In the genomic region with DNA sequence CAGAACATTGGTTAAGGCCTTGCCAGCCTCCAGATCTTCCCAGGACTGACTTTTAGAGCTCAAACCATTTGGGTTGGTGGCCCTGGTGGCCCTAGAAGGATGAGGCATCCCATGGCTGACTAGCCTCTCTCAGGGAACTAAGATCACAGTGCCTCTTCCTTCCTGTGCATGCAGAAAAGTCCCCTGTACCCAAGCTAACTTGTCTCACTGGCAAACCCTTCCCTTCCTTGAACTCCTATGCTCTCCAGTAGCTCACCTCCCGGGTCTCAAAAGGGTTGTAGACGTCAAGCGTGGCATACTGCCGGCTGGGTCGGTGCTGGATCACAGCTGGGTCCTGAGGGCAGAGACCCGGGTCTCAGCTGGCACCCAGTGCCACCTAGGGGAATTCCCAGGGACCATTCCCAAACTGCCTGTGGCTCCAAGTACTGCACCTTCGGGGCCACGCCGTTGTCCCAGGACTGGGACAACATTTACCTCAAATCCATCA, we compare ENCODE assay signal across 8 cellular contexts. TPM values are rescaled to one million over a fixed set of nuclear protein-coding genes. Genes with fewer than 3 reads are reported as not detected.
DNase-seq lines count a peak whose midpoint lies in the region; ATAC-seq and TF ChIP-seq lines count a peak whose summit lies in the region.

No MANE protein-coding gene starts in this region.

- H3K79me2 ChIP-seq in DND-41 (ENCODE audit: insufficient read depth, low read length): peaks cover 21% of the 10 kb centered on the region

- H3K4me1 ChIP-seq in DND-41 (ENCODE audit: insufficient read depth, low read length) (peaks cover 28% of the 10 kb centered on the region), iPS-15b (ENCODE audit: control insufficient read depth, insufficient read depth, low read length) (no peaks in the 10 kb centered on the region)

- H3K9ac ChIP-seq in DND-41 (ENCODE audit: low read depth, low read length) (peak overlapping the region; percentile 66), iPS-15b (ENCODE audit: low read depth, low read length) (peak overlapping the region; percentile 84)

- H3K27me3 Mint-ChIP-seq in activated CD4-positive, alpha-beta memory T cell treated with anti-CD3 and anti-CD28 coated beads for 36 hours: no peaks in the 10 kb centered on the region

- no peaks in the 10 kb centered on the region for H3K9me3 Mint-ChIP-seq in activated CD4-positive, alpha-beta memory T cell treated with anti-CD3 and anti-CD28 coated beads for 36 hours

- POLR2A ChIA-PET in activated CD4-positive, alpha-beta memory T cell treated with anti-CD3 and anti-CD28 coated beads for 36 hours (lab: Charles Lee): interaction anchor here (0.7 to 2.1 kb wide), 11 partner anchors 9 to 68 kb away, joined by 3 to 14 read pairs (median 4); a partner anchor contains a TSS

- DNase-seq in DND-41 (no peak), NCI-H2171 (lab: John Stamatoyannopoulos, UW) (no peak)
- peak; percentile 52 for DNase-seq in activated CD4-positive, alpha-beta memory T cell treated with anti-CD3 and anti-CD28 coated beads for 36 hours
- peak; percentile 12 for DNase-seq in stimulated activated naive CD4-positive, alpha-beta T cell treated with Interleukin-2 at 50 U/mL for 16 hours (lab: John Stamatoyannopoulos, UW)

- peak; percentile 8; the same call in 1 of the 3 replicates for ATAC-seq in DND-41 (ENCODE audit: insufficient read depth, low read depth)
- peak; percentile 2 for ATAC-seq in HG02678 (IDR thresholded peaks at IDR 0.05; ENCODE audit: unreplicated experiment)
- ATAC-seq in HG03342 (IDR thresholded peaks at IDR 0.05; ENCODE audit: unreplicated experiment): no peak
- no peak for ATAC-seq in GM19023 (IDR thresholded peaks at IDR 0.05; ENCODE audit: unreplicated experiment)

- H3K27ac Mint-ChIP-seq in activated CD4-positive, alpha-beta memory T cell treated with anti-CD3 and anti-CD28 coated beads for 36 hours: peak overlapping the region; percentile 88

- peaks cover 63% of the 10 kb centered on the region for H3K36me3 ChIP-seq in DND-41 (ENCODE audit: insufficient read depth, low read length)
- peaks cover 36% of the 10 kb centered on the region for H3K36me3 ChIP-seq in iPS-15b (ENCODE audit: control insufficient read depth, insufficient read depth, low read length)

- peak; percentile 34 for TF ChIP-seq CTCF in DND-41 (IDR thresholded peaks at IDR 0.05; ENCODE audit: borderline replicate concordance, extremely low read depth, low read length, poor library complexity, severe bottlenecking)

- H3K4me3 Mint-ChIP-seq in activated CD4-positive, alpha-beta memory T cell treated with anti-CD3 and anti-CD28 coated beads for 36 hours: peak overlapping the region; percentile 98

- H3K4me2 ChIP-seq in DND-41 (ENCODE audit: insufficient read depth, low read length): peak overlapping the region; percentile 94

- H2AFZ ChIP-seq in DND-41 (ENCODE audit: low read depth, low read length): peak overlapping the region; percentile 75

- intact Hi-C loops in activated CD4-positive, alpha-beta memory T cell treated with anti-CD3 and anti-CD28 coated beads for 36 hours (cut with micrococcal nuclease): no loop called here

- H3K27me3 ChIP-seq in DND-41 (ENCODE audit: insufficient read depth, low read length, poor library complexity): no peaks in the 10 kb centered on the region
- H3K27me3 ChIP-seq in iPS-15b (ENCODE audit: control insufficient read depth, insufficient read depth, low read length): no peaks in the 10 kb centered on the region

- peaks cover 66% of the 10 kb centered on the region for H3K36me3 Mint-ChIP-seq in activated CD4-positive, alpha-beta memory T cell treated with anti-CD3 and anti-CD28 coated beads for 36 hours

- CTCF ChIA-PET in activated CD4-positive, alpha-beta memory T cell treated with anti-CD3 and anti-CD28 coated beads for 36 hours (lab: Charles Lee): interaction anchor here (1.2 to 5.6 kb wide), 7 partner anchors 11 to 63 kb away, joined by 4 to 90 read pairs (median 11); a partner anchor contains a TSS

- no peaks in the 10 kb centered on the region for H3K9me3 ChIP-seq in DND-41 (ENCODE audit: insufficient read depth, low read length, severe bottlenecking)
- H3K9me3 ChIP-seq in iPS-15b (ENCODE audit: control insufficient read depth, insufficient read depth, low read length): no peaks in the 10 kb centered on the region

- H3K4me3 ChIP-seq in DND-41 (ENCODE audit: low read depth in 1 of 2, low read length in 2 of 2): peak overlapping the region; percentile 67 to 73
- peak overlapping the region; percentile 84 for H3K4me3 ChIP-seq in iPS-15b (ENCODE audit: low read depth, low read length)

- peaks cover 11% of the 10 kb centered on the region; the same call in 1 of the 2 replicates for H4K20me1 ChIP-seq in DND-41 (ENCODE audit: insufficient read depth, low read length)

- H3K4me1 Mint-ChIP-seq in activated CD4-positive, alpha-beta memory T cell treated with anti-CD3 and anti-CD28 coated beads for 36 hours (ENCODE audit: low read depth): peaks cover 24% of the 10 kb centered on the region

- peak overlapping the region; percentile 74 for H3K27ac ChIP-seq in DND-41 (ENCODE audit: low read length)

RNA-seq across cellular contexts. Expression of a gene that starts 0.7 kb away (rescaled TPM):
- total RNA-seq in activated CD4-positive, alpha-beta memory T cell treated with anti-CD3 and anti-CD28 coated beads for 36 hours: 10 to 100 TPM; 89.6 to 91.7 TPM

RNA-seq across cellular contexts. Expression of a gene that starts 6.2 kb away (rescaled TPM):
- 10 to 100 TPM; 32.9 to 34.1 TPM for total RNA-seq in activated CD4-positive, alpha-beta memory T cell treated with anti-CD3 and anti-CD28 coated beads for 36 hours

RNA-seq across cellular contexts. Expression of a gene that starts 11.9 kb away (rescaled TPM):
- 10 to 100 TPM; 62.0 to 68.1 TPM for total RNA-seq in activated CD4-positive, alpha-beta memory T cell treated with anti-CD3 and anti-CD28 coated beads for 36 hours

RNA-seq across cellular contexts. Expression of a gene that starts 15.8 kb away (rescaled TPM):
- 1 to 10 TPM; 1.9 to 2.4 TPM for total RNA-seq in activated CD4-positive, alpha-beta memory T cell treated with anti-CD3 and anti-CD28 coated beads for 36 hours

RNA-seq across cellular contexts. Expression of a gene that starts 39.8 kb away (rescaled TPM):
- not detected for total RNA-seq in activated CD4-positive, alpha-beta memory T cell treated with anti-CD3 and anti-CD28 coated beads for 36 hours

Comparison
In these comparisons a context has a peak if more than half of its experiments do, and no peak if none do; other contexts are left out.
1. ATAC-seq: peak in DND-41 (single experiment) and HG02678 (single experiment); none in HG03342 (single experiment) and GM19023 (single experiment).
2. DNase-seq: peak in activated CD4-positive, alpha-beta memory T cell treated with anti-CD3 and anti-CD28 coated beads for 36 hours (single experiment) and stimulated activated naive CD4-positive, alpha-beta T cell treated with Interleukin-2 at 50 U/mL for 16 hours (single experiment); none in DND-41 (single experiment) and NCI-H2171 (single experiment).